1 cellular context compared by ENCODE assay signal in genomic region chr20:13756551-13756950, GRCh38.
TF ChIP-seq lines count a peak whose summit lies in the region.

No MANE protein-coding gene starts in this region.

TF ChIP-seq in GM12878, 131 proteins besides CTCF, POLR2A, EP300 and RAD21 (continued from another document):
- TF ChIP-seq MXI1 (IDR thresholded peaks at IDR 0.05; ENCODE audit: low read depth, low read length) (no peak), HDGF (IDR thresholded peaks at IDR 0.05) (no peak), E2F4 (IDR thresholded peaks at IDR 0.05; ENCODE audit: low read depth, low read length) (no peak), EZH2 (IDR thresholded peaks at IDR 0.05; ENCODE audit: borderline replicate concordance, control insufficient read depth, low read depth, low read length) (no peak), ATF7 (IDR thresholded peaks at IDR 0.05; ENCODE audit: low read depth) (no peak), BMI1 (IDR thresholded peaks at IDR 0.05; ENCODE audit: borderline replicate concordance) (no peak), TCF7 (IDR thresholded peaks at IDR 0.05; ENCODE audit: borderline replicate concordance) (no peak), NFXL1 (IDR thresholded peaks at IDR 0.05; ENCODE audit: borderline replicate concordance) (no peak), NFIC (IDR thresholded peaks at IDR 0.05; ENCODE audit: low read depth, low read length) (no peak), HDAC2 (IDR thresholded peaks at IDR 0.05) (no peak), MYB (IDR thresholded peaks at IDR 0.05; ENCODE audit: borderline replicate concordance, low read depth, low read length) (no peak), NR2C1 (IDR thresholded peaks at IDR 0.05) (no peak)
